In the genomic region with DNA sequence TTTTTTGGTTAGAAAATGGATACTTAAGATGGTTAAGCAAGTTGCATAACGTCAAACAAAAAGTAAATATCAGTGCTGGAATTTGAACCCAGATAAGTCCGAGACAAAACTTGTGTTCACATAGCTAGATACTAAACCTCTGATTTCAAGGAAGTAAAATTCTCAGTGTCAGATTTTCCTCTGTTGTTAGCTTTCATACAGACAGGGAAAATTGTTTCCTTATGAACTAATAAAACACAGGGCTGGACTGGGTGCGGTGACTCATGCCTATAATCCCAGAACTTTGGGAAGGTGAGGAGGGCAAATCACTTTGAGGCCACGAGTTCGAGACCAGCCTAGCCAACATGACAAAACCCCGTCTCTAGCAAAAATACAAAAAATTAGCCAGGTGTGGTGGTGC, we compare ENCODE assay signal across 24 cellular contexts. TPM values are rescaled to one million over a fixed set of nuclear protein-coding genes. Genes with fewer than 3 reads are reported as not detected.
DNase-seq lines count a peak whose midpoint lies in the region; ATAC-seq, FAIRE-seq and TF ChIP-seq lines count a peak whose summit lies in the region.
"Had no signal": no experiment of that assay in that cellular context is flagged by ENCODE, and none has a peak within 500 bp of the region (broad histone marks: within the 10 kb centered on the region; RNA-seq: fewer than 3 reads in every experiment).

No MANE protein-coding gene starts in this region.

- peak; percentile 58 for DNase-seq in EH (ENCODE audit: low read depth)
- DNase-seq in M059J (ENCODE audit: low read depth) = peak; percentile 43
- peak; percentile 30 for DNase-seq in fibroblast of pulmonary artery (ENCODE audit: low read depth)
- peak in 1 of 6 donors; percentile 37 for DNase-seq in pancreas
- no peak for DNase-seq in T-cell
- DNase-seq in esophagus squamous epithelium (lab: John Stamatoyannopoulos, UW) = no peak
- DNase-seq in amniotic stem cell (lab: John Stamatoyannopoulos, UW) = no peak
- DNase-seq: DMS153, endodermal cell, NCI-H1048, NCI-H2081 treated with DMSO at 0.1 percent for 48 hours, NCI-H524 treated with DMSO at 0.1 percent for 48 hours, OCI-M1 had no signal

- peak; percentile 32 for FAIRE-seq in pancreas (lab: Jason Lieb, UNC)

- H3K9me3 ChIP-seq in pancreas (no peaks in the 10 kb centered on the region), esophagus squamous epithelium (no peaks in the 10 kb centered on the region)
- H3K9me3 ChIP-seq: BLaER1 treated with 17β-estradiol and CSF1 and Interleukin-3, amounts not matched to agents 10 nM and 100 nM; gastroesophageal sphincter; prostate gland; thoracic aorta had no signal

- POLR2A ChIA-PET in T-cell (lab: Charles Lee) = no interaction called here

- no peak for TF ChIP-seq CTCF in fibroblast of pulmonary artery (IDR thresholded peaks at IDR 0.05; ENCODE audit: low read length, missing control alignments)
- TF ChIP-seq CTCF in pancreas (IDR thresholded peaks at IDR 0.05) = no peak
- TF ChIP-seq CTCF in esophagus squamous epithelium (IDR thresholded peaks at IDR 0.05) = no peak

- TF ChIP-seq POLR2A in esophagus squamous epithelium (IDR thresholded peaks at IDR 0.05) = no peak

- intact Hi-C loops in pancreas (cut with DNase I) (loop anchor here in 2 of 3 donors (10.0 kb wide), 1 partner anchor 609 kb away; a partner anchor contains a TSS), esophagus squamous epithelium (cut with DNase I) (loop anchor here (10.0 kb wide), 1 partner anchor 609 kb away; a partner anchor contains a TSS)

- H3K4me1 Mint-ChIP-seq in T-cell = no peaks in the 10 kb centered on the region

- peaks cover 27% of the 10 kb centered on the region for H3K36me3 Mint-ChIP-seq in T-cell
- H3K36me3 Mint-ChIP-seq: natural killer cell treated with Interleukin-12 subunit alpha and Interleukin-12 subunit beta and Interleukin-15 and Interleukin-18, amount 100 ng/mL, for 72 hours had no signal

- no peak overlapping the region for H3K4me3 Mint-ChIP-seq in T-cell
- H3K4me3 Mint-ChIP-seq: central memory CD8-positive, alpha-beta T cell; endodermal cell; natural killer cell treated with Interleukin-12 subunit alpha and Interleukin-12 subunit beta and Interleukin-15 and Interleukin-18, amount 100 ng/mL, for 72 hours; T-helper 2 cell treated with Interferon-gamma antibody and Interleukin-4, amounts not matched to agents 5 μg/mL and 100 μg/mL, for 36 hours had no signal

- H3K27me3 ChIP-seq in pancreas = no peaks in the 10 kb centered on the region
- no peaks in the 10 kb centered on the region for H3K27me3 ChIP-seq in esophagus squamous epithelium
- H3K27me3 ChIP-seq: BLaER1 treated with 17β-estradiol and CSF1 and Interleukin-3, amounts not matched to agents 10 nM and 100 nM; gastroesophageal sphincter had no signal

- H3K27me3 Mint-ChIP-seq in T-cell = no peaks in the 10 kb centered on the region
- H3K27me3 Mint-ChIP-seq: central memory CD8-positive, alpha-beta T cell; natural killer cell treated with Interleukin-12 subunit alpha and Interleukin-12 subunit beta and Interleukin-15 and Interleukin-18, amount 100 ng/mL, for 72 hours had no signal

- no peak overlapping the region for H3K4me3 ChIP-seq in fibroblast of pulmonary artery (replicated peaks; ENCODE audit: low read depth, low read length)
- H3K4me3 ChIP-seq in pancreas = no peak overlapping the region
- H3K4me3 ChIP-seq in esophagus squamous epithelium = no peak overlapping the region
- H3K4me3 ChIP-seq: BLaER1 treated with 17β-estradiol and CSF1 and Interleukin-3, amounts not matched to agents 10 nM and 100 nM; gastroesophageal sphincter; lung; prostate gland; thoracic aorta had no signal

- H3K36me3 ChIP-seq in pancreas (no peaks in the 10 kb centered on the region), esophagus squamous epithelium (peaks cover 0 to 1% (median 0%) of the 10 kb centered on the region in 3 donors)
- H3K36me3 ChIP-seq: gastroesophageal sphincter, prostate gland, thoracic aorta had no signal

- H3K27ac Mint-ChIP-seq in T-cell = no peak overlapping the region
- H3K27ac Mint-ChIP-seq: activated T-helper 2 cell treated with anti-CD3 and anti-CD28 coated beads, Interferon-gamma antibody, Interleukin-2, Interleukin-4, amounts not matched to agents 10 μg/mL and 5 μg/mL and 100 μg/mL, durations not matched to agents 14 hours and 24 hours and 36 hours; endodermal cell; natural killer cell treated with Interleukin-12 subunit alpha and Interleukin-12 subunit beta and Interleukin-15 and Interleukin-18, amount 100 ng/mL, for 72 hours; T-helper 2 cell treated with Interferon-gamma antibody and Interleukin-4, amounts not matched to agents 5 μg/mL and 100 μg/mL, for 36 hours had no signal

- peak; percentile 59 to 87 (median 67) for ATAC-seq in pancreas
- ATAC-seq in T-cell (replicated peaks in 1 of 4) = no peak
- no peak for ATAC-seq in HG02610 (IDR thresholded peaks at IDR 0.05; ENCODE audit: unreplicated experiment)
- ATAC-seq: activated CD4-positive, CD25-positive, alpha-beta regulatory T cell treated with anti-CD3 and anti-CD28 coated beads, Interleukin-2, amount 50 U/mL, for 24 hours; gastroesophageal sphincter; natural killer cell treated with Interleukin-12 subunit alpha and Interleukin-12 subunit beta and Interleukin-15 and Interleukin-18, amount 100 ng/mL, for 72 hours had no signal

- H3K4me1 ChIP-seq in pancreas = peaks cover 0 to 15% (median 5%) of the 10 kb centered on the region in 3 donors
- peaks cover 0 to 16% (median 0%) of the 10 kb centered on the region in 3 donors for H3K4me1 ChIP-seq in esophagus squamous epithelium

- 47 to 54% methylated on average over 6 of the region's 6 CpGs for WGBS in pancreas, 2 donors
- WGBS in esophagus squamous epithelium, 2 donors = 82 to 83% methylated on average over 6 of the region's 6 CpGs

- H3K27ac ChIP-seq in pancreas = peak overlapping the region in 2 of 4 donors; percentile 48 to 66
- no peak overlapping the region for H3K27ac ChIP-seq in esophagus squamous epithelium
- H3K27ac ChIP-seq: BLaER1 treated with 17β-estradiol and CSF1 and Interleukin-3, amounts not matched to agents 10 nM and 100 nM; gastroesophageal sphincter; prostate gland; thoracic aorta had no signal

- H3K9me3 Mint-ChIP-seq in T-cell = no peaks in the 10 kb centered on the region
- H3K9me3 Mint-ChIP-seq: activated T-helper 2 cell treated with anti-CD3 and anti-CD28 coated beads, Interferon-gamma antibody, Interleukin-2, Interleukin-4, amounts not matched to agents 10 μg/mL and 5 μg/mL and 100 μg/mL, durations not matched to agents 14 hours and 24 hours and 36 hours; central memory CD8-positive, alpha-beta T cell; endodermal cell; natural killer cell treated with Interleukin-12 subunit alpha and Interleukin-12 subunit beta and Interleukin-15 and Interleukin-18, amount 100 ng/mL, for 72 hours; T-helper 2 cell treated with Interferon-gamma antibody and Interleukin-4, amounts not matched to agents 5 μg/mL and 100 μg/mL, for 36 hours had no signal

- CTCF ChIA-PET in T-cell (lab: Charles Lee) = no interaction called here

RNA-seq across cellular contexts. Expression of a gene that starts 51.3 kb away (rescaled TPM):
- total RNA-seq in M059J (2014; rRNA removed; shearing (Covaris generic)) = 14.4 and 14.9 TPM in 2 replicates
- total RNA-seq in pancreas = 10 to 100 TPM in 2 of 6 donors, 1 to 10 TPM in 4; 7.6 to 13.4 (median 8.7) TPM
- 10 to 100 TPM in 1 of 2 donors, 1 to 10 TPM in 1; 5.5 to 25.9 TPM for polyA plus RNA-seq in pancreas
- 10 to 100 TPM; 47.2 to 91.7 (median 68.6) TPM for total RNA-seq in T-cell
- total RNA-seq in esophagus squamous epithelium = 10 to 100 TPM in 2 of 4 donors, 1 to 10 TPM in 2; 4.3 to 19.5 (median 9.0) TPM

Comparison
In these comparisons a context has a peak if more than half of its experiments do, and no peak if none do; other contexts are left out.
1. DNase-seq: peak in EH (single experiment), M059J (single experiment) and fibroblast of pulmonary artery (single experiment); none in T-cell (0 of 34), esophagus squamous epithelium (single experiment) and amniotic stem cell (single experiment).
2. ATAC-seq: peak in pancreas (4 of 4); none in T-cell (0 of 4) and HG02610 (single experiment).